In genomic region chr2:112794131-112794733, GRCh38 we compare ENCODE assay signal across 1 cellular context.
TF ChIP-seq lines count a peak whose summit lies in the region.

No MANE protein-coding gene starts in this region.

TF ChIP-seq in GM23338, 12 proteins besides CTCF, POLR2A, EP300 and RAD21 (continued from another document):
- TF ChIP-seq REST (IDR thresholded peaks at IDR 0.05; ENCODE audit: unreplicated experiment) = no peak
- no peak for TF ChIP-seq ZNF114 (CRISPR knock-in tag; IDR thresholded peaks at IDR 0.05)
